In genomic region chr20:5104479-5104878, GRCh38 we compare ENCODE assay signal across 4 cellular contexts.
A peak's percentile ranks its signal among the peaks of the same experiment; 100 is the strongest.
TF ChIP-seq lines count a peak whose summit lies in the region.

No MANE protein-coding gene starts in this region.

TF ChIP-seq in SK-N-SH treated with all-trans-retinoic acid at 6 μM for 48 hours, 23 proteins besides CTCF, POLR2A, EP300 and RAD21:
- TF ChIP-seq BACH2 (CRISPR knock-in tag; IDR thresholded peaks at IDR 0.05; ENCODE audit: borderline replicate concordance): no peak
- TF ChIP-seq TOX (CRISPR knock-in tag; IDR thresholded peaks at IDR 0.05; ENCODE audit: borderline replicate concordance): no peak
- TF ChIP-seq POU6F1 (CRISPR knock-in tag; IDR thresholded peaks at IDR 0.05; ENCODE audit: borderline replicate concordance, low read depth): no peak
- no peak for TF ChIP-seq CSRNP3 (CRISPR knock-in tag; IDR thresholded peaks at IDR 0.05)
- TF ChIP-seq ZNF8 (CRISPR knock-in tag; IDR thresholded peaks at IDR 0.05): peak; percentile 73
- no peak for TF ChIP-seq ZFP30 (CRISPR knock-in tag; IDR thresholded peaks at IDR 0.05)
TF ChIP-seq in SK-N-SH treated with all-trans-retinoic acid at 6 μM for 48 hours: peak in this region for 1.

TF ChIP-seq in SK-N-SH, 30 proteins besides CTCF, POLR2A, EP300 and RAD21:
- no peak for TF ChIP-seq JUND (IDR thresholded peaks at IDR 0.05)
- no peak for TF ChIP-seq NRF1 (IDR thresholded peaks at IDR 0.05; ENCODE audit: low read depth, low read length)
- no peak for TF ChIP-seq MEF2A (IDR thresholded peaks at IDR 0.05; ENCODE audit: borderline replicate concordance, low read depth)
- TF ChIP-seq MAX (IDR thresholded peaks at IDR 0.05; ENCODE audit: low read depth): no peak
- no peak for TF ChIP-seq MXI1 (IDR thresholded peaks at IDR 0.05; ENCODE audit: low read depth, low read length)
- no peak for TF ChIP-seq YY1 (IDR thresholded peaks at IDR 0.05; ENCODE audit: low read depth)
- no peak for TF ChIP-seq ZBTB33 (IDR thresholded peaks at IDR 0.05; ENCODE audit: borderline replicate concordance, low read depth)
- no peak for TF ChIP-seq IRF3 (IDR thresholded peaks at IDR 0.05; ENCODE audit: low read depth, low read length)
- TF ChIP-seq FOXJ3 (CRISPR knock-in tag; IDR thresholded peaks at IDR 0.05): no peak
- no peak for TF ChIP-seq POLR2AphosphoS5 (IDR thresholded peaks at IDR 0.05; ENCODE audit: low read depth, low read length)
- no peak for TF ChIP-seq USF1 (IDR thresholded peaks at IDR 0.05; ENCODE audit: borderline replicate concordance, low read depth)
- no peak for TF ChIP-seq TCF12 (IDR thresholded peaks at IDR 0.05)
- no peak for TF ChIP-seq NFIC (IDR thresholded peaks at IDR 0.05; ENCODE audit: borderline replicate concordance)
- TF ChIP-seq CHD2 (IDR thresholded peaks at IDR 0.05; ENCODE audit: low read length, partially characterized antibody): no peak
- TF ChIP-seq USF2 (IDR thresholded peaks at IDR 0.05; ENCODE audit: borderline replicate concordance, low read depth, low read length): no peak
- no peak for TF ChIP-seq RCOR1 (IDR thresholded peaks at IDR 0.05; ENCODE audit: low read length)
- no peak for TF ChIP-seq GATA2 (CRISPR knock-in tag; IDR thresholded peaks at IDR 0.05)

TF ChIP-seq in HEK293, 187 proteins besides CTCF, POLR2A, EP300 and RAD21:
- TF ChIP-seq ZSCAN18 (tag by site-specific recombination; IDR thresholded peaks at IDR 0.05) (no peak), ZNF146 (tag by site-specific recombination; IDR thresholded peaks at IDR 0.05) (peak; percentile 88)

TF ChIP-seq in GM12878, 131 proteins besides CTCF, POLR2A, EP300 and RAD21:
- TF ChIP-seq ATF3 (IDR thresholded peaks at IDR 0.05; ENCODE audit: borderline replicate concordance, extremely low read depth, low read depth, low read length): no peak
- no peak for TF ChIP-seq YY1 (IDR thresholded peaks at IDR 0.05; ENCODE audit: low read depth, low read length)
- no peak for TF ChIP-seq GABPA (IDR thresholded peaks at IDR 0.05; ENCODE audit: low read depth)
- no peak for TF ChIP-seq POLR2AphosphoS5 (IDR thresholded peaks at IDR 0.05; ENCODE audit: low read length)
- no peak for TF ChIP-seq TAF1 (IDR thresholded peaks at IDR 0.05; ENCODE audit: borderline replicate concordance, low read depth, low read length)
- TF ChIP-seq CHD2 (IDR thresholded peaks at IDR 0.05; ENCODE audit: borderline replicate concordance, low read depth, low read length): no peak
- no peak for TF ChIP-seq NR2F1 (conservative IDR thresholded peaks at IDR 0.05)
- TF ChIP-seq IRF3 (IDR thresholded peaks at IDR 0.05): no peak
- no peak for TF ChIP-seq KAT2A (conservative IDR thresholded peaks at IDR 0.05; ENCODE audit: control insufficient read depth, low read depth, low read length)
- TF ChIP-seq PAX8 (IDR thresholded peaks at IDR 0.05): no peak
TF ChIP-seq in GM12878: peak in this region for 0.
